11 cellular contexts compared by ENCODE assay signal in genomic region chr5:134553816-134554215, GRCh38. TPM values are rescaled to one million over a fixed set of nuclear protein-coding genes. Genes with fewer than 3 reads are reported as not detected.
DNase-seq lines count a peak whose midpoint lies in the region; ATAC-seq and TF ChIP-seq lines count a peak whose summit lies in the region.
"Had no signal": no experiment of that assay in that cellular context is flagged by ENCODE, and none has a peak within 500 bp of the region (broad histone marks: within the 10 kb centered on the region; RNA-seq: fewer than 3 reads in every experiment).

No MANE protein-coding gene starts in this region.

- TF ChIP-seq CTCF in right lobe of liver (IDR thresholded peaks at IDR 0.05), result no peak
- TF ChIP-seq CTCF in tibial artery (IDR thresholded peaks at IDR 0.05), result no peak

- DNase-seq in activated naive CD4-positive, alpha-beta T cell (lab: John Stamatoyannopoulos, UW), result no peak
- no peak for DNase-seq in activated CD4-positive, alpha-beta memory T cell treated with anti-CD3 and anti-CD28 coated beads, Interleukin-2, amount 10 ng/mL, durations not matched to agents 7 days and 5 days
- DNase-seq in right lobe of liver (no peak), tibial artery (no peak), NCI-H345 (lab: John Stamatoyannopoulos, UW) (no peak)
- DNase-seq in stimulated activated CD4-positive, alpha-beta T cell treated with anti-CD3 and anti-CD28 coated beads, Interleukin-2, amount 100 ng/mL, for 48 hours, result no peak
- DNase-seq: activated naive CD4-positive, alpha-beta T cell treated with anti-CD3 and anti-CD28 coated beads, Interleukin-2, amount 10 ng/mL, durations not matched to agents 7 days and 5 days; COR-L47; NCI-H1048 had no signal

- no peak overlapping the region for H3K4me3 ChIP-seq in right lobe of liver
- no peak overlapping the region for H3K4me3 ChIP-seq in tibial artery

- H3K27ac ChIP-seq in right lobe of liver (peak overlapping the region; percentile 20 to 81 (median 51)), tibial artery (peak overlapping the region; percentile 69 to 83)

- no peaks in the 10 kb centered on the region for H3K27me3 ChIP-seq in right lobe of liver
- no peaks in the 10 kb centered on the region for H3K27me3 ChIP-seq in tibial artery

- H3K27ac Mint-ChIP-seq in activated naive CD4-positive, alpha-beta T cell treated with anti-CD3 and anti-CD28 coated beads, Interleukin-2, amount 50 U/mL, for 24 hours, result peak overlapping the region; percentile 99
- H3K27ac Mint-ChIP-seq in activated CD4-positive, alpha-beta memory T cell treated with anti-CD3 and anti-CD28 coated beads, Interleukin-2, amount 10 ng/mL, durations not matched to agents 7 days and 5 days, result peak overlapping the region; percentile 90

- 50% methylated on average over 2 of the region's 6 CpGs for WGBS in right lobe of liver (ENCODE audit: insufficient coverage, low coverage, low lambda C conversion rate, missing lambda C conversion rate)

- peaks cover 60% of the 10 kb centered on the region for H3K4me1 Mint-ChIP-seq in activated naive CD4-positive, alpha-beta T cell treated with anti-CD3 and anti-CD28 coated beads, Interleukin-2, amount 50 U/mL, for 24 hours
- peaks cover 47% of the 10 kb centered on the region for H3K4me1 Mint-ChIP-seq in activated CD4-positive, alpha-beta memory T cell treated with anti-CD3 and anti-CD28 coated beads, Interleukin-2, amount 10 ng/mL, durations not matched to agents 7 days and 5 days

- peaks cover 0 to 23% (median 7%) of the 10 kb centered on the region in 4 donors for H3K4me1 ChIP-seq in right lobe of liver
- H3K4me1 ChIP-seq in tibial artery, result peaks cover 8 to 74% (median 49%) of the 10 kb centered on the region in 4 donors

- intact Hi-C loops in right lobe of liver (cut with DNase I) (no loop called here), tibial artery (cut with DNase I; ENCODE audit: low total_unique reads) (no loop called here)

- peaks cover 13% of the 10 kb centered on the region for H3K36me3 Mint-ChIP-seq in activated naive CD4-positive, alpha-beta T cell treated with anti-CD3 and anti-CD28 coated beads, Interleukin-2, amount 50 U/mL, for 24 hours
- peaks cover 44% of the 10 kb centered on the region for H3K36me3 Mint-ChIP-seq in activated CD4-positive, alpha-beta memory T cell treated with anti-CD3 and anti-CD28 coated beads, Interleukin-2, amount 10 ng/mL, durations not matched to agents 7 days and 5 days (ENCODE audit: low read depth)

- no peak for TF ChIP-seq POLR2A in right lobe of liver (IDR thresholded peaks at IDR 0.05)

- peaks cover 0 to 9% (median 4%) of the 10 kb centered on the region in 4 donors for H3K36me3 ChIP-seq in right lobe of liver
- peaks cover 0 to 72% (median 32%) of the 10 kb centered on the region in 3 donors for H3K36me3 ChIP-seq in tibial artery

- ATAC-seq in right lobe of liver (peak; percentile 10 to 59 (median 51)), GM18907 (IDR thresholded peaks at IDR 0.05; ENCODE audit: unreplicated experiment) (no peak)

- CTCF ChIA-PET in activated CD4-positive, alpha-beta memory T cell treated with anti-CD3 and anti-CD28 coated beads, Interleukin-2, amount 10 ng/mL, durations not matched to agents 7 days and 5 days (lab: Charles Lee), result interaction anchor here (0.6 to 2.3 kb wide), 3 partner anchors 8 to 26 kb away, joined by 4 to 14 read pairs (median 5); no protein-coding TSS in a partner anchor

- no peak overlapping the region for H3K4me3 Mint-ChIP-seq in activated naive CD4-positive, alpha-beta T cell treated with anti-CD3 and anti-CD28 coated beads, Interleukin-2, amount 50 U/mL, for 24 hours
- H3K4me3 Mint-ChIP-seq in activated CD4-positive, alpha-beta memory T cell treated with anti-CD3 and anti-CD28 coated beads, Interleukin-2, amount 10 ng/mL, durations not matched to agents 7 days and 5 days, result no peak overlapping the region
- H3K4me3 Mint-ChIP-seq: activated naive CD4-positive, alpha-beta T cell treated with anti-CD3 and anti-CD28 coated beads, Interleukin-2, amount 10 ng/mL, durations not matched to agents 7 days and 5 days had no signal

- no peaks in the 10 kb centered on the region for H3K27me3 Mint-ChIP-seq in activated naive CD4-positive, alpha-beta T cell treated with anti-CD3 and anti-CD28 coated beads, Interleukin-2, amount 50 U/mL, for 24 hours
- H3K27me3 Mint-ChIP-seq in activated CD4-positive, alpha-beta memory T cell treated with anti-CD3 and anti-CD28 coated beads, Interleukin-2, amount 10 ng/mL, durations not matched to agents 7 days and 5 days, result no peaks in the 10 kb centered on the region
- H3K27me3 Mint-ChIP-seq: activated naive CD4-positive, alpha-beta T cell treated with anti-CD3 and anti-CD28 coated beads, Interleukin-2, amount 10 ng/mL, durations not matched to agents 7 days and 5 days had no signal

- H3K9me3 Mint-ChIP-seq in activated naive CD4-positive, alpha-beta T cell treated with anti-CD3 and anti-CD28 coated beads, Interleukin-2, amount 50 U/mL, for 24 hours, result no peaks in the 10 kb centered on the region
- H3K9me3 Mint-ChIP-seq in activated CD4-positive, alpha-beta memory T cell treated with anti-CD3 and anti-CD28 coated beads, Interleukin-2, amount 10 ng/mL, durations not matched to agents 7 days and 5 days, result no peaks in the 10 kb centered on the region
- H3K9me3 Mint-ChIP-seq: activated naive CD4-positive, alpha-beta T cell treated with anti-CD3 and anti-CD28 coated beads, Interleukin-2, amount 10 ng/mL, durations not matched to agents 7 days and 5 days had no signal

- POLR2A ChIA-PET in activated CD4-positive, alpha-beta memory T cell treated with anti-CD3 and anti-CD28 coated beads, Interleukin-2, amount 10 ng/mL, durations not matched to agents 7 days and 5 days (lab: Charles Lee), result interaction anchor here (1.0 to 3.4 kb wide), 5 partner anchors 9 to 182 kb away, joined by 3 to 32 read pairs (median 10); partner anchors contain the start of genes JADE2 and UBE2B

- H3K9me3 ChIP-seq in right lobe of liver, result no peaks in the 10 kb centered on the region
- no peaks in the 10 kb centered on the region for H3K9me3 ChIP-seq in tibial artery

RNA-seq across cellular contexts. Expression of gene JADE2, which starts 28.3 kb away (rescaled TPM):
- total RNA-seq in activated CD4-positive, alpha-beta memory T cell treated with anti-CD3 and anti-CD28 coated beads, Interleukin-2, amount 10 ng/mL, durations not matched to agents 7 days and 5 days, result 10 to 100 TPM; 72.7 to 73.5 TPM
- 10 to 100 TPM in 1 of 6 experiments, 1 to 10 TPM in 5; 6.1 to 14.8 (median 8.4) TPM for total RNA-seq in right lobe of liver

Comparison
In these comparisons a context has a peak if more than half of its experiments do, and no peak if none do; other contexts are left out.
1. RNA of gene JADE2, which starts 28.3 kb away (total RNA-seq): 72.7 to 73.5 TPM in activated CD4-positive, alpha-beta memory T cell treated with anti-CD3 and anti-CD28 coated beads, Interleukin-2, amount 10 ng/mL, durations not matched to agents 7 days and 5 days; 6.1 to 14.8 TPM in right lobe of liver; every median in the first group is over 4 times any median in the second.